In genomic region chr15:77436822-77437221, GRCh38 we compare ENCODE assay signal across 22 cellular contexts.
DNase-seq lines count a peak whose midpoint lies in the region; ATAC-seq and FAIRE-seq lines count a peak whose summit lies in the region.
"Had no signal": no experiment of that assay in that cellular context is flagged by ENCODE, and none has a peak within 500 bp of the region (broad histone marks: within the 10 kb centered on the region; RNA-seq: fewer than 3 reads in every experiment).

No MANE protein-coding gene starts in this region.

- H3K4me3 Mint-ChIP-seq in activated naive CD4-positive, alpha-beta T cell treated with anti-CD3 and anti-CD28 coated beads, Interleukin-2, amount 50 U/mL, for 24 hours: no peak overlapping the region
- no peak overlapping the region for H3K4me3 Mint-ChIP-seq in activated naive CD8-positive, alpha-beta T cell treated with anti-CD3 and anti-CD28 coated beads, Interleukin-2, amount 50 U/mL, for 24 hours
- no peak overlapping the region for H3K4me3 Mint-ChIP-seq in stimulated activated naive B cell treated with anti-CD40 and anti-IgM and Interleukin-4, amounts not matched to agents 10 μg/mL and 1 μg/mL and 100 μg/mL, for 72 hours
- H3K4me3 Mint-ChIP-seq: T-helper 1 cell treated with Interleukin-12 subunit alpha and Interleukin-12 subunit beta and Interleukin-4 antibody, amounts not matched to agents 30 μg/mL and 1 μg/mL, for 36 hours had no signal

- DNase-seq in activated naive CD4-positive, alpha-beta T cell treated with Interleukin-2 at 50 U/mL for 16 hours: no peak
- no peak for DNase-seq in GM19239 (ENCODE audit: insufficient read length, low spot score)
- no peak for DNase-seq in activated naive CD8-positive, alpha-beta T cell treated with anti-CD3 and anti-CD28 coated beads, Interleukin-2, amount 50 U/mL, for 24 hours
- no peak for DNase-seq in stimulated activated naive B cell treated with anti-CD40 and anti-IgM and Interleukin-4, amounts not matched to agents 10 μg/mL and 1 μg/mL and 100 μg/mL, for 72 hours
- DNase-seq in SIG-M5 (lab: John Stamatoyannopoulos, UW): no peak
- DNase-seq: AML-193; DMS53; GF-D8; GOT3; HCEC 1CT; Karpas-422; NCI-H1436; NCI-H1930; NCI-H748 treated with DMSO at 0.1 percent for 48 hours; NK-92 treated with Interleukin-12 subunit alpha and Interleukin-12 subunit beta, amount 100 ng/mL, for 24 hours; Right ventricle myocardium superior had no signal

- peaks cover 5% of the 10 kb centered on the region for H3K36me3 Mint-ChIP-seq in activated naive CD4-positive, alpha-beta T cell treated with anti-CD3 and anti-CD28 coated beads, Interleukin-2, amount 50 U/mL, for 24 hours
- peaks cover 3% of the 10 kb centered on the region for H3K36me3 Mint-ChIP-seq in activated naive CD8-positive, alpha-beta T cell treated with anti-CD3 and anti-CD28 coated beads, Interleukin-2, amount 50 U/mL, for 24 hours (ENCODE audit: low read depth)
- H3K36me3 Mint-ChIP-seq in stimulated activated naive B cell treated with anti-CD40 and anti-IgM and Interleukin-4, amounts not matched to agents 10 μg/mL and 1 μg/mL and 100 μg/mL, for 72 hours: peaks cover 5 to 7% of the 10 kb centered on the region in 2 donors

- H3K27ac Mint-ChIP-seq in activated naive CD4-positive, alpha-beta T cell treated with anti-CD3 and anti-CD28 coated beads, Interleukin-2, amount 50 U/mL, for 24 hours: peak overlapping the region; percentile 26
- peak overlapping the region; percentile 20 for H3K27ac Mint-ChIP-seq in activated naive CD8-positive, alpha-beta T cell treated with anti-CD3 and anti-CD28 coated beads, Interleukin-2, amount 50 U/mL, for 24 hours
- no peak overlapping the region for H3K27ac Mint-ChIP-seq in stimulated activated naive B cell treated with anti-CD40 and anti-IgM and Interleukin-4, amounts not matched to agents 10 μg/mL and 1 μg/mL and 100 μg/mL, for 72 hours
- H3K27ac Mint-ChIP-seq: T-helper 1 cell treated with Interleukin-12 subunit alpha and Interleukin-12 subunit beta and Interleukin-4 antibody, amounts not matched to agents 30 μg/mL and 1 μg/mL, for 36 hours had no signal

- ATAC-seq in activated naive CD8-positive, alpha-beta T cell treated with anti-CD3 and anti-CD28 coated beads, Interleukin-2, amount 50 U/mL, for 24 hours: no peak
- ATAC-seq in stimulated activated naive B cell treated with anti-CD40 and anti-IgM and Interleukin-4, amounts not matched to agents 10 μg/mL and 1 μg/mL and 100 μg/mL, for 72 hours (replicated peaks): peak; percentile 78 to 82
- ATAC-seq in GM19324 (IDR thresholded peaks at IDR 0.05; ENCODE audit: low FRiP score, unreplicated experiment): no peak
- no peak for ATAC-seq in GM18861 (IDR thresholded peaks at IDR 0.05; ENCODE audit: unreplicated experiment)

- FAIRE-seq in GM19239 (lab: Jason Lieb, UNC): peak; percentile 79
- FAIRE-seq: D721Med, RCC 7860 had no signal

- H3K9me3 Mint-ChIP-seq in activated naive CD4-positive, alpha-beta T cell treated with anti-CD3 and anti-CD28 coated beads, Interleukin-2, amount 50 U/mL, for 24 hours: no peaks in the 10 kb centered on the region
- no peaks in the 10 kb centered on the region for H3K9me3 Mint-ChIP-seq in activated naive CD8-positive, alpha-beta T cell treated with anti-CD3 and anti-CD28 coated beads, Interleukin-2, amount 50 U/mL, for 24 hours
- peaks cover 0 to 2% of the 10 kb centered on the region in 2 donors for H3K9me3 Mint-ChIP-seq in stimulated activated naive B cell treated with anti-CD40 and anti-IgM and Interleukin-4, amounts not matched to agents 10 μg/mL and 1 μg/mL and 100 μg/mL, for 72 hours
- H3K9me3 Mint-ChIP-seq: T-helper 1 cell treated with Interleukin-12 subunit alpha and Interleukin-12 subunit beta and Interleukin-4 antibody, amounts not matched to agents 30 μg/mL and 1 μg/mL, for 36 hours had no signal

- H3K27me3 Mint-ChIP-seq in activated naive CD4-positive, alpha-beta T cell treated with anti-CD3 and anti-CD28 coated beads, Interleukin-2, amount 50 U/mL, for 24 hours: no peaks in the 10 kb centered on the region
- no peaks in the 10 kb centered on the region for H3K27me3 Mint-ChIP-seq in activated naive CD8-positive, alpha-beta T cell treated with anti-CD3 and anti-CD28 coated beads, Interleukin-2, amount 50 U/mL, for 24 hours
- H3K27me3 Mint-ChIP-seq in stimulated activated naive B cell treated with anti-CD40 and anti-IgM and Interleukin-4, amounts not matched to agents 10 μg/mL and 1 μg/mL and 100 μg/mL, for 72 hours: no peaks in the 10 kb centered on the region

- peaks cover 61% of the 10 kb centered on the region for H3K4me1 Mint-ChIP-seq in activated naive CD4-positive, alpha-beta T cell treated with anti-CD3 and anti-CD28 coated beads, Interleukin-2, amount 50 U/mL, for 24 hours
- H3K4me1 Mint-ChIP-seq in activated naive CD8-positive, alpha-beta T cell treated with anti-CD3 and anti-CD28 coated beads, Interleukin-2, amount 50 U/mL, for 24 hours: peaks cover 33% of the 10 kb centered on the region
- peaks cover 20 to 28% of the 10 kb centered on the region in 2 donors for H3K4me1 Mint-ChIP-seq in stimulated activated naive B cell treated with anti-CD40 and anti-IgM and Interleukin-4, amounts not matched to agents 10 μg/mL and 1 μg/mL and 100 μg/mL, for 72 hours

Comparison
In these comparisons a context has a peak if more than half of its experiments do, and no peak if none do; other contexts are left out.
1. ATAC-seq: peak in stimulated activated naive B cell treated with anti-CD40 and anti-IgM and Interleukin-4, amounts not matched to agents 10 μg/mL and 1 μg/mL and 100 μg/mL, for 72 hours (2 of 2); none in activated naive CD8-positive, alpha-beta T cell treated with anti-CD3 and anti-CD28 coated beads, Interleukin-2, amount 50 U/mL, for 24 hours (single experiment), GM19324 (single experiment) and GM18861 (single experiment).